Comparison of ENCODE assay signal across 31 cellular contexts in the genomic region with DNA sequence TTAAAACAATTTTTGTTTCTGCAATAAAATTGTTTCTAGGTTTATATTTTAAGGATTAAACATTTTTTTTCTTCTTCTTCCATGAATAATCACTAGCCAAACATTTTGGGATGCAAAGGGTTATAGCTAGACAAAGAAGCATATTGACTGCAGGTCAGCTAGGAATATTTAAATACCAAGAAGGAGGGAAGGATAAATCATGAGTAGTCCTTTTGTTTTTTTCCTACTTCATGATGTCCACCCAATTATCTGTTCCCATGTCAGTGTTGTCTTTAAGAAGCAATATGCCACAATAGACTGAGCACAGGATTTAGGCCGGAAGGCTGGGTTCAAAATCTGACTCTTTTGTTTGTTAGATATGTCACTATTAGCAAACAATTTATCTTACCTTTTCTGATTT.
A peak's percentile ranks its signal among the peaks of the same experiment; 100 is the strongest.
DNase-seq lines count a peak whose midpoint lies in the region; ATAC-seq and TF ChIP-seq lines count a peak whose summit lies in the region.
"Had no signal": no experiment of that assay in that cellular context is flagged by ENCODE, and none has a peak within 500 bp of the region (broad histone marks: within the 10 kb centered on the region; RNA-seq: fewer than 3 reads in every experiment).

No MANE protein-coding gene starts in this region.

- peaks cover 20% of the 10 kb centered on the region for H3K4me1 Mint-ChIP-seq in glutamatergic neuron (ENCODE audit: low read depth, unreplicated experiment)
- no peaks in the 10 kb centered on the region for H3K4me1 Mint-ChIP-seq in T-helper 2 cell treated with Interferon-gamma antibody and Interleukin-4, amounts not matched to agents 5 μg/mL and 100 μg/mL, for 36 hours (ENCODE audit: low read depth)
- H3K4me1 Mint-ChIP-seq: B cell; CD14-positive monocyte; CD4-positive, CD25-positive, alpha-beta regulatory T cell; CD8-positive, alpha-beta memory T cell had no signal

- peak overlapping the region; percentile 86 for H3K27ac Mint-ChIP-seq in glutamatergic neuron (ENCODE audit: unreplicated experiment)
- H3K27ac Mint-ChIP-seq in T-helper 2 cell treated with Interferon-gamma antibody and Interleukin-4, amounts not matched to agents 5 μg/mL and 100 μg/mL, for 36 hours = no peak overlapping the region
- H3K27ac Mint-ChIP-seq: B cell; CD14-positive monocyte; CD4-positive, alpha-beta memory T cell; CD4-positive, alpha-beta T cell; CD4-positive, CD25-positive, alpha-beta regulatory T cell; CD8-positive, alpha-beta memory T cell; CD8-positive, alpha-beta T cell had no signal

- H3K4me3 Mint-ChIP-seq in glutamatergic neuron (ENCODE audit: unreplicated experiment) = no peak overlapping the region
- no peak overlapping the region for H3K4me3 Mint-ChIP-seq in T-helper 2 cell treated with Interferon-gamma antibody and Interleukin-4, amounts not matched to agents 5 μg/mL and 100 μg/mL, for 36 hours
- H3K4me3 Mint-ChIP-seq: B cell; CD14-positive monocyte; CD4-positive, alpha-beta memory T cell; CD4-positive, alpha-beta T cell; CD4-positive, CD25-positive, alpha-beta regulatory T cell; CD8-positive, alpha-beta memory T cell; CD8-positive, alpha-beta T cell had no signal

- DNase-seq in COLO829 (ENCODE audit: low spot score) (peak; percentile 87), SK-MEL-5 (ENCODE audit: low read depth, low spot score) (peak; percentile 82), foreskin melanocyte (peak; percentile 78), glutamatergic neuron (no peak), hippocampal formation (lab: John Stamatoyannopoulos, UW) (no peak), putamen (ENCODE audit: low spot score) (no peak)
- DNase-seq in T-helper 2 cell treated with Interferon-gamma antibody and Interleukin-4, amounts not matched to agents 5 μg/mL and 100 μg/mL, for 36 hours (ENCODE audit: low spot score) = no peak
- DNase-seq: 8988T; ACHN; AML-193; BE2C; C1 segment of cervical spinal cord; Caco-2; Calu3; CD4-positive, alpha-beta memory T cell; CD4-positive, alpha-beta T cell; CD4-positive, CD25-positive, alpha-beta regulatory T cell; CD8-positive, alpha-beta memory T cell; CD8-positive, alpha-beta T cell; COR-L47; DMS 273 treated with DMSO at 0.1 percent for 48 hours; DMS153; DMS53; DMS79; DMS79 treated with DMSO at 0.1 percent for 48 hours; DND-41; EL had no signal

- no peaks in the 10 kb centered on the region for H3K36me3 Mint-ChIP-seq in glutamatergic neuron (ENCODE audit: unreplicated experiment)
- no peaks in the 10 kb centered on the region for H3K36me3 Mint-ChIP-seq in T-helper 2 cell treated with Interferon-gamma antibody and Interleukin-4, amounts not matched to agents 5 μg/mL and 100 μg/mL, for 36 hours (ENCODE audit: low read depth)

- no peak for TF ChIP-seq CTCF in glutamatergic neuron (IDR thresholded peaks at IDR 0.05; ENCODE audit: partially characterized antibody, unreplicated experiment)

- no peaks in the 10 kb centered on the region for H3K27me3 Mint-ChIP-seq in glutamatergic neuron (ENCODE audit: unreplicated experiment)
- H3K27me3 Mint-ChIP-seq in T-helper 2 cell treated with Interferon-gamma antibody and Interleukin-4, amounts not matched to agents 5 μg/mL and 100 μg/mL, for 36 hours (ENCODE audit: low read depth) = no peaks in the 10 kb centered on the region
- H3K27me3 Mint-ChIP-seq: B cell; CD4-positive, alpha-beta memory T cell; CD4-positive, alpha-beta T cell; CD4-positive, CD25-positive, alpha-beta regulatory T cell; CD8-positive, alpha-beta memory T cell had no signal

- no peaks in the 10 kb centered on the region for H3K9me3 Mint-ChIP-seq in glutamatergic neuron (ENCODE audit: unreplicated experiment)
- H3K9me3 Mint-ChIP-seq in T-helper 2 cell treated with Interferon-gamma antibody and Interleukin-4, amounts not matched to agents 5 μg/mL and 100 μg/mL, for 36 hours = no peaks in the 10 kb centered on the region
- H3K9me3 Mint-ChIP-seq: CD14-positive monocyte; CD4-positive, alpha-beta memory T cell; CD4-positive, alpha-beta T cell; CD4-positive, CD25-positive, alpha-beta regulatory T cell; CD8-positive, alpha-beta memory T cell; CD8-positive, alpha-beta T cell had no signal

- in situ Hi-C loops in SK-MEL-5 (cut with HindIII; ENCODE audit: low pct_unique_long_range_greater_than_20kb, low sequenced_read_pairs) = no loop called here

- no peak for ATAC-seq in GM19035 (IDR thresholded peaks at IDR 0.05; ENCODE audit: unreplicated experiment)
- ATAC-seq: A549; CD8-positive, alpha-beta T cell had no signal

Comparison
In these comparisons a context has a peak if more than half of its experiments do, and no peak if none do; other contexts are left out.
1. DNase-seq: peak in COLO829 (single experiment), SK-MEL-5 (single experiment) and foreskin melanocyte (single experiment); none in glutamatergic neuron (single experiment), hippocampal formation (0 of 2), T-helper 2 cell treated with Interferon-gamma antibody and Interleukin-4, amounts not matched to agents 5 μg/mL and 100 μg/mL, for 36 hours (single experiment) and putamen (single experiment).